Comparison of ENCODE assay signal across 2 cellular contexts in the genomic region with DNA sequence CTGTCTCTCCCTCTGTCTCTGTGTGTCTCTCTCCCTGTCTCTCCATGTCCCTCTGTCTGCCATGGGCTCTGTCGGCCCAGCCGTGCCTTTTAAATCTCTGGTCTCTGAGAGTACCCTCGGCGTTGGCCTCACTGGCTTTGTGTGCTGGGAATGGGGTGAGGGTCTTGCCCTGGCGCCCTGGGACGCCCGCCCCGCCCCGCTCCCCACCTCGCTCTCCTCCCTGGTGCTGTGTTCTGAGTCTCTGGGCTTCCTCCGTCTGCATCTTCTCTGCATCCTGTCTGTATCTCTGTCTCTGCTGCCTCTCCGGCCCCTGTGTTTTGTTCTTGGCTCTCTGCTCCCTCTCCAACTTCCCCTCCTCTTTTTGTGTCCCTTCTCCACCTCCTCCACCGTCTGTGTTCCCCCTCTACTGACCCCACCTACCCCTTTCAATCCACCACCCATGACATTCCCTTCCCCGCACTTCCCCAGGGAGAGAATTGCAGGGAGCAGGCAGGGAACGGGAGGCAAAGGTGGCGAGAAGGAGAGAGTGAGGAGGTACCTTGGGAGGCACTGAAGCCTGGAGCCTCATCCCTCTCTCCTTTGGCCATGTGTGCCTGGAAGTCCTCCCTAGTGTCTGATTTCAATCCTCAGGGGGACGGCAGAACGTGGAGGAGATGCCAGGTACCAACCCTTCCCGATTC.
A peak's percentile ranks its signal among the peaks of the same experiment; 100 is the strongest.
TF ChIP-seq lines count a peak whose summit lies in the region.

No MANE protein-coding gene starts in this region.

TF ChIP-seq in HEK293, 187 proteins besides CTCF, POLR2A, EP300 and RAD21:
- TF ChIP-seq ZNF366 (tag by site-specific recombination; conservative IDR thresholded peaks at IDR 0.05) (no peak), EGR2 (tag by site-specific recombination; IDR thresholded peaks at IDR 0.05; ENCODE audit: low read depth) (0 out of 2 replicates have a peak, but pooled peaks have one; percentile 27), WT1 (tag by site-specific recombination; IDR thresholded peaks at IDR 0.05) (peak; percentile 43; the same call in 1 of the 2 replicates), MYNN (tag by site-specific recombination; IDR thresholded peaks at IDR 0.05; ENCODE audit: borderline replicate concordance) (no peak), IKZF3 (tag by site-specific recombination; IDR thresholded peaks at IDR 0.05) (peak; percentile 63)

TF ChIP-seq in K562, 482 proteins besides CTCF, POLR2A, EP300 and RAD21:
- TF ChIP-seq ZNF263 (CRISPR knock-in tag; IDR thresholded peaks at IDR 0.05; ENCODE audit: borderline replicate concordance) = peak; percentile 49; the same call in 1 of the 2 replicates
- TF ChIP-seq, protein P1, sequence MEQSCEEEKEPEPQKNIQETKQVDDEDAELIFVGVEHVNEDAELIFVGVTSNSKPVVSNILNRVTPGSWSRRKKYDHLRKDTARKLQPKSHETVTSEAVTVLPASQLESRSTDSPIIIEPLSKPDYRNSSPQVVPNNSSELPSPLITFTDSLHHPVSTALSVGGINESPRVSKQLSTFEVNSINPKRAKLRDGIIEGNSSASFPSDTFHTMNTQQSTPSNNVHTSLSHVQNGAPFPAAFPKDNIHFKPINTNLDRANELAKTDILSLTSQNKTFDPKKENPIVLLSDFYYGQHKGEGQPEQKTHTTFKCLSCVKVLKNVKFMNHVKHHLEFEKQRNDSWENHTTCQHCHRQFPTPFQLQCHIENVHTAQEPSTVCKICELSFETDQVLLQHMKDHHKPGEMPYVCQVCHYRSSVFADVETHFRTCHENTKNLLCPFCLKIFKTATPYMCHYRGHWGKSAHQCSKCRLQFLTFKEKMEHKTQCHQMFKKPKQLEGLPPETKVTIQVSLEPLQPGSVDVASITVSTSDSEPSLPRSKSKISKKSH (CRISPR knock-in tag; IDR thresholded peaks at IDR 0.05) = no peak
